12 cellular contexts compared by ENCODE assay signal in genomic region chr17:31654936-31655335, GRCh38.
A peak's percentile ranks its signal among the peaks of the same experiment; 100 is the strongest.
DNase-seq lines count a peak whose midpoint lies in the region; ATAC-seq and TF ChIP-seq lines count a peak whose summit lies in the region.
"Had no signal": no experiment of that assay in that cellular context is flagged by ENCODE, and none has a peak within 500 bp of the region (broad histone marks: within the 10 kb centered on the region; RNA-seq: fewer than 3 reads in every experiment).

No MANE protein-coding gene starts in this region.

- POLR2A ChIA-PET in activated CD8-positive, alpha-beta T cell treated with anti-CD3 and anti-CD28 coated beads for 36 hours (lab: Charles Lee): no interaction called here

- H3K27me3 Mint-ChIP-seq in activated naive CD4-positive, alpha-beta T cell treated with anti-CD3 and anti-CD28 coated beads for 36 hours (ENCODE audit: low read depth): peaks cover 8% of the 10 kb centered on the region
- H3K27me3 Mint-ChIP-seq in activated CD8-positive, alpha-beta T cell treated with anti-CD3 and anti-CD28 coated beads for 36 hours: peaks cover 10% of the 10 kb centered on the region
- H3K27me3 Mint-ChIP-seq in type B pancreatic cell: peaks cover 4% of the 10 kb centered on the region

- peak; percentile 28 for DNase-seq in activated naive CD4-positive, alpha-beta T cell treated with anti-CD3 and anti-CD28 coated beads for 36 hours
- DNase-seq in activated naive CD4-positive, alpha-beta T cell treated with anti-CD3 and anti-CD28 coated beads, Interleukin-2, amount 50 U/mL, for 16 hours: no peak
- peak; percentile 51 for DNase-seq in activated CD8-positive, alpha-beta T cell treated with anti-CD3 and anti-CD28 coated beads for 36 hours
- DNase-seq in kidney epithelial cell (ENCODE audit: low read depth) (peak; percentile 28), type B pancreatic cell (ENCODE audit: extremely low spot score, unreplicated experiment) (no peak), DMS53 treated with DMSO at 0.1 percent for 48 hours (lab: John Stamatoyannopoulos, UW; ENCODE audit: unreplicated experiment) (no peak), dedifferentiated amniotic fluid mesenchymal stem cell (ENCODE audit: extremely low spot score) (no peak)
- DNase-seq: activated effector memory CD4-positive, alpha-beta T cell treated with Interleukin-2 at 50 U/mL for 16 hours; KBM-7 had no signal

- no peaks in the 10 kb centered on the region for H3K4me1 Mint-ChIP-seq in activated naive CD4-positive, alpha-beta T cell treated with anti-CD3 and anti-CD28 coated beads for 36 hours (ENCODE audit: low read depth)
- H3K4me1 Mint-ChIP-seq in activated CD8-positive, alpha-beta T cell treated with anti-CD3 and anti-CD28 coated beads for 36 hours (ENCODE audit: low read depth): no peaks in the 10 kb centered on the region
- peaks cover 10% of the 10 kb centered on the region for H3K4me1 Mint-ChIP-seq in type B pancreatic cell (ENCODE audit: unreplicated experiment)

- H3K9me3 Mint-ChIP-seq in activated naive CD4-positive, alpha-beta T cell treated with anti-CD3 and anti-CD28 coated beads for 36 hours: no peaks in the 10 kb centered on the region
- H3K9me3 Mint-ChIP-seq in activated CD8-positive, alpha-beta T cell treated with anti-CD3 and anti-CD28 coated beads for 36 hours: no peaks in the 10 kb centered on the region
- H3K9me3 Mint-ChIP-seq in type B pancreatic cell: no peaks in the 10 kb centered on the region
- H3K9me3 Mint-ChIP-seq: dendritic cell treated with granulocyte-macrophage colony-stimulating factor and Interleukin-4, amounts not matched to agents 40 ng/mL and 50 ng/mL, for 4 days had no signal

- peak; percentile 83 for ATAC-seq in activated CD8-positive, alpha-beta T cell treated with anti-CD3 and anti-CD28 coated beads for 36 hours
- ATAC-seq in HG03571 (IDR thresholded peaks at IDR 0.05; ENCODE audit: unreplicated experiment): no peak
- ATAC-seq: naive thymus-derived CD8-positive, alpha-beta T cell had no signal

- intact Hi-C loops in activated naive CD4-positive, alpha-beta T cell treated with anti-CD3 and anti-CD28 coated beads for 36 hours (cut with micrococcal nuclease): no loop called here
- intact Hi-C loops in activated CD8-positive, alpha-beta T cell treated with anti-CD3 and anti-CD28 coated beads for 36 hours (cut with micrococcal nuclease): no loop called here

- no peak overlapping the region for H3K4me3 Mint-ChIP-seq in activated naive CD4-positive, alpha-beta T cell treated with anti-CD3 and anti-CD28 coated beads for 36 hours
- no peak overlapping the region for H3K4me3 Mint-ChIP-seq in activated CD8-positive, alpha-beta T cell treated with anti-CD3 and anti-CD28 coated beads for 36 hours
- no peak overlapping the region for H3K4me3 Mint-ChIP-seq in type B pancreatic cell
- H3K4me3 Mint-ChIP-seq: dendritic cell treated with granulocyte-macrophage colony-stimulating factor and Interleukin-4, amounts not matched to agents 40 ng/mL and 50 ng/mL, for 4 days; naive thymus-derived CD8-positive, alpha-beta T cell had no signal

- TF ChIP-seq CTCF in activated CD8-positive, alpha-beta T cell treated with anti-CD3 and anti-CD28 coated beads for 36 hours (IDR thresholded peaks at IDR 0.05): no peak
- no peak for TF ChIP-seq CTCF in kidney epithelial cell (IDR thresholded peaks at IDR 0.05; ENCODE audit: insufficient read depth, low read length, poor library complexity, severe bottlenecking)
- no peak for TF ChIP-seq CTCF in type B pancreatic cell (conservative IDR thresholded peaks at IDR 0.05)

- no peak overlapping the region for H3K4me3 ChIP-seq in kidney epithelial cell (ENCODE audit: low read depth, low read length)

- H3K36me3 ChIP-seq in kidney epithelial cell (ENCODE audit: control insufficient read depth, insufficient read depth, low read length): no peaks in the 10 kb centered on the region

- CTCF ChIA-PET in activated naive CD4-positive, alpha-beta T cell treated with anti-CD3 and anti-CD28 coated beads for 36 hours (lab: Charles Lee): no interaction called here
- CTCF ChIA-PET in activated CD8-positive, alpha-beta T cell treated with anti-CD3 and anti-CD28 coated beads for 36 hours (lab: Charles Lee): no interaction called here

- H3K36me3 Mint-ChIP-seq in activated naive CD4-positive, alpha-beta T cell treated with anti-CD3 and anti-CD28 coated beads for 36 hours (ENCODE audit: low read depth): no peaks in the 10 kb centered on the region
- no peaks in the 10 kb centered on the region for H3K36me3 Mint-ChIP-seq in activated CD8-positive, alpha-beta T cell treated with anti-CD3 and anti-CD28 coated beads for 36 hours (ENCODE audit: low read depth)
- no peaks in the 10 kb centered on the region for H3K36me3 Mint-ChIP-seq in type B pancreatic cell
- H3K36me3 Mint-ChIP-seq: naive thymus-derived CD8-positive, alpha-beta T cell had no signal

- no peaks in the 10 kb centered on the region for H3K27me3 ChIP-seq in kidney epithelial cell (ENCODE audit: control insufficient read depth, insufficient read depth, low read length)

- H3K27ac Mint-ChIP-seq in activated naive CD4-positive, alpha-beta T cell treated with anti-CD3 and anti-CD28 coated beads for 36 hours: no peak overlapping the region
- no peak overlapping the region for H3K27ac Mint-ChIP-seq in activated CD8-positive, alpha-beta T cell treated with anti-CD3 and anti-CD28 coated beads for 36 hours
- H3K27ac Mint-ChIP-seq in type B pancreatic cell: peak overlapping the region; percentile 56
- H3K27ac Mint-ChIP-seq: dendritic cell treated with granulocyte-macrophage colony-stimulating factor and Interleukin-4, amounts not matched to agents 40 ng/mL and 50 ng/mL, for 4 days; naive thymus-derived CD8-positive, alpha-beta T cell had no signal

Comparison
In these comparisons a context has a peak if more than half of its experiments do, and no peak if none do; other contexts are left out.
1. DNase-seq: peak in activated naive CD4-positive, alpha-beta T cell treated with anti-CD3 and anti-CD28 coated beads for 36 hours (single experiment), activated CD8-positive, alpha-beta T cell treated with anti-CD3 and anti-CD28 coated beads for 36 hours (single experiment) and kidney epithelial cell (single experiment); none in activated naive CD4-positive, alpha-beta T cell treated with anti-CD3 and anti-CD28 coated beads, Interleukin-2, amount 50 U/mL, for 16 hours (single experiment), type B pancreatic cell (single experiment), DMS53 treated with DMSO at 0.1 percent for 48 hours (single experiment) and dedifferentiated amniotic fluid mesenchymal stem cell (single experiment).